ENCODE assay signal across 21 cellular contexts in genomic region chr14:31339743-31340142, GRCh38.
"Had no signal": no experiment of that assay in that cellular context is flagged by ENCODE, and none has a peak within 500 bp of the region (broad histone marks: within the 10 kb centered on the region; RNA-seq: fewer than 3 reads in every experiment).

No MANE protein-coding gene starts in this region.

- H3K4me3 ChIP-seq: coronary artery, gastroesophageal sphincter, left lung, lower lobe of right lung, right atrium auricular region, suprapubic skin, thyroid gland, upper lobe of right lung, vagina had no signal

- H3K27me3 ChIP-seq: gastroesophageal sphincter, left lung, right atrium auricular region, suprapubic skin, thyroid gland, upper lobe of right lung, vagina had no signal

- H3K9me3 ChIP-seq: gastroesophageal sphincter, left lung, lower lobe of right lung, right atrium auricular region, suprapubic skin, thyroid gland, upper lobe of right lung, vagina had no signal

- ATAC-seq: esophagus mucosa; gastroesophageal sphincter; left lung; lower lobe of right lung; natural killer cell; stimulated activated effector memory CD8-positive, alpha-beta T cell treated with anti-CD3 and anti-CD28 coated beads, Interleukin-12 subunit alpha, Interleukin-12 subunit beta, amount 100 ng/mL, for 72 hours; stimulated activated naive CD8-positive, alpha-beta T cell treated with anti-CD3 and anti-CD28 coated beads, Interleukin-15, Interleukin-2, amounts not matched to agents 100 U/mL and 50 U/mL, for 24 hours; upper lobe of right lung had no signal

- H3K4me1 ChIP-seq: left lung, lower lobe of right lung, right atrium auricular region, suprapubic skin, thyroid gland, upper lobe of right lung had no signal

- DNase-seq: effector memory CD4-positive, alpha-beta T cell; immature natural killer cell; left lung; lower lobe of right lung; natural killer cell; posterior cingulate gyrus; small intestine; stimulated activated CD4-positive, alpha-beta T cell treated with anti-CD3 and anti-CD28 coated beads, Interleukin-12 subunit alpha, Interleukin-12 subunit beta, amount 100 ng/mL, for 4 hours; stimulated activated CD8-positive, alpha-beta memory T cell treated with anti-CD3 and anti-CD28 coated beads, Interleukin-4, amount 100 ng/mL, for 48 hours; stimulated activated naive CD8-positive, alpha-beta T cell treated with anti-CD3 and anti-CD28 coated beads, Interleukin-15, Interleukin-2, amounts not matched to agents 100 U/mL and 50 U/mL, for 24 hours; thyroid gland; upper lobe of right lung had no signal

- H3K27ac ChIP-seq: coronary artery, gastroesophageal sphincter, left lung, lower lobe of right lung, right atrium auricular region, suprapubic skin, thyroid gland, upper lobe of right lung, vagina had no signal

- FAIRE-seq: endometrium, keratinocyte, small intestine had no signal
